Comparison of ENCODE assay signal across 1 cellular context in genomic region chr15:62610499-62610898, GRCh38.
TF ChIP-seq lines count a peak whose summit lies in the region.

No MANE protein-coding gene starts in this region.

TF ChIP-seq in HepG2, 621 proteins besides CTCF, POLR2A, EP300 and RAD21 (continued from another document):
- TF ChIP-seq HHEX (CRISPR knock-in tag; IDR thresholded peaks at IDR 0.05) = no peak
- TF ChIP-seq ZNF205 (CRISPR knock-in tag; IDR thresholded peaks at IDR 0.05) = no peak
- no peak for TF ChIP-seq EED (CRISPR knock-in tag; IDR thresholded peaks at IDR 0.05)
- no peak for TF ChIP-seq ZNF569 (CRISPR knock-in tag; IDR thresholded peaks at IDR 0.05; ENCODE audit: borderline replicate concordance)
- TF ChIP-seq, protein P1, sequence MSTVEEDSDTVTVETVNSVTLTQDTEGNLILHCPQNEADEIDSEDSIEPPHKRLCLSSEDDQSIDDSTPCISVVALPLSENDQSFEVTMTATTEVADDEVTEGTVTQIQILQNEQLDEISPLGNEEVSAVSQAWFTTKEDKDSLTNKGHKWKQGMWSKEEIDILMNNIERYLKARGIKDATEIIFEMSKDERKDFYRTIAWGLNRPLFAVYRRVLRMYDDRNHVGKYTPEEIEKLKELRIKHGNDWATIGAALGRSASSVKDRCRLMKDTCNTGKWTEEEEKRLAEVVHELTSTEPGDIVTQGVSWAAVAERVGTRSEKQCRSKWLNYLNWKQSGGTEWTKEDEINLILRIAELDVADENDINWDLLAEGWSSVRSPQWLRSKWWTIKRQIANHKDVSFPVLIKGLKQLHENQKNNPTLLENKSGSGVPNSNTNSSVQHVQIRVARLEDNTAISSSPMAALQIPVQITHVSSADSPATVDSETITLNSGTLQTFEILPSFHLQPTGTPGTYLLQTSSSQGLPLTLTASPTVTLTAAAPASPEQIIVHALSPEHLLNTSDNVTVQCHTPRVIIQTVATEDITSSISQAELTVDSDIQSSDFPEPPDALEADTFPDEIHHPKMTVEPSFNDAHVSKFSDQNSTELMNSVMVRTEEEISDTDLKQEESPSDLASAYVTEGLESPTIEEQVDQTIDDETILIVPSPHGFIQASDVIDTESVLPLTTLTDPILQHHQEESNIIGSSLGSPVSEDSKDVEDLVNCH (CRISPR knock-in tag; IDR thresholded peaks at IDR 0.05) = no peak
- no peak for TF ChIP-seq TAF1 (CRISPR knock-in tag; IDR thresholded peaks at IDR 0.05)
- no peak for TF ChIP-seq GATA4 (IDR thresholded peaks at IDR 0.05; ENCODE audit: borderline replicate concordance, low read depth)
- no peak for TF ChIP-seq NFIC (IDR thresholded peaks at IDR 0.05; ENCODE audit: low read length)
